21 cellular contexts compared by ENCODE assay signal in genomic region chr11:27977527-27977926, GRCh38.
DNase-seq lines count a peak whose midpoint lies in the region; ATAC-seq, FAIRE-seq and TF ChIP-seq lines count a peak whose summit lies in the region.
"Had no signal": no experiment of that assay in that cellular context is flagged by ENCODE, and none has a peak within 500 bp of the region (broad histone marks: within the 10 kb centered on the region; RNA-seq: fewer than 3 reads in every experiment).

No MANE protein-coding gene starts in this region.

- ATAC-seq in HCT116 (no peak), HG02840 (IDR thresholded peaks at IDR 0.05; ENCODE audit: low FRiP score, unreplicated experiment) (no peak), GM21528 (IDR thresholded peaks at IDR 0.05; ENCODE audit: low FRiP score, unreplicated experiment) (no peak)
- ATAC-seq: A549, GM23338 had no signal

- DNase-seq in GM12891 (ENCODE audit: insufficient read length, low spot score): no peak
- DNase-seq in HCT116 (ENCODE audit: low read depth, low spot score): no peak
- DNase-seq in RCC 7860 (ENCODE audit: low spot score): peak; percentile 13
- DNase-seq in kidney tubule cell (ENCODE audit: low spot score): peak; percentile 39
- DNase-seq in DMS 273 (lab: John Stamatoyannopoulos, UW; ENCODE audit: unreplicated experiment): no peak
- DNase-seq in retina: no peak
- DNase-seq: AML-193; BE2C; CD4-positive, alpha-beta T cell; CD8-positive, alpha-beta memory T cell; DMS53; DMS79 treated with DMSO at 0.1 percent for 48 hours; GF-D8; H9; HFFc6 had no signal

- H3K4me1 ChIP-seq in HCT116 (ENCODE audit: control insufficient read depth in 1 of 2, insufficient read depth in 2 of 2, low read length in 2 of 2): peaks cover 7 to 12% of the 10 kb centered on the region in 2 experiments
- H3K4me1 ChIP-seq: A549; BE2C; BLaER1 treated with 17β-estradiol and CSF1 and Interleukin-3, amounts not matched to agents 10 nM and 100 nM had no signal

- RAD21 ChIA-PET in HCT116 (lab: Charles Lee; ENCODE audit: low non-redundant PET in 1 of 2, low total read pairs in 2 of 2, uncharacterized antibody in 2 of 2, unreplicated experiment in 2 of 2): no interaction called here

- TF ChIP-seq CTCF in HCT116 (IDR thresholded peaks at IDR 0.05 in 2 of 3, conservative IDR thresholded peaks at IDR 0.05 in 1 of 3; ENCODE audit: borderline replicate concordance in 1 of 3, insufficient read depth in 1 of 3, low read depth in 2 of 3, low read length in 2 of 3): no peak

- H3K9me2 ChIP-seq in HCT116 (ENCODE audit: insufficient read depth): no peaks in the 10 kb centered on the region

- peak overlapping the region; percentile 36 for H3K4me2 ChIP-seq in HCT116 (ENCODE audit: low read length)
- H3K4me2 ChIP-seq: A549; BLaER1 treated with 17β-estradiol and CSF1 and Interleukin-3, amounts not matched to agents 10 nM and 100 nM; GM23338 had no signal

- H3K79me2 ChIP-seq in HCT116 (ENCODE audit: insufficient read depth, low read length): no peaks in the 10 kb centered on the region

- BruUV-seq in HCT116 (replicated peaks; lab: Mats Ljungman, UMichigan): no TSS peak

- H3K9me3 ChIP-seq in HCT116 (ENCODE audit: control insufficient read depth in 1 of 2, insufficient read depth in 1 of 2, low read depth in 1 of 2, low read length in 2 of 2): peaks cover 0 to 4% of the 10 kb centered on the region in 2 experiments; a peak in 1 of 4 replicates
- H3K9me3 ChIP-seq: A549; BE2C; BLaER1 treated with 17β-estradiol and CSF1 and Interleukin-3, amounts not matched to agents 10 nM and 100 nM had no signal

- POLR2A ChIA-PET in HCT116 (lab: Charles Lee): no interaction called here

- FAIRE-seq in GM12891 (lab: Jason Lieb, UNC) (peak; percentile 13), RCC 7860 (lab: Jason Lieb, UNC) (no peak)
- FAIRE-seq: GM19239 had no signal

- no peak for TF ChIP-seq RAD21 in HCT116 (IDR thresholded peaks at IDR 0.05; ENCODE audit: low read depth)

- CTCF ChIA-PET in HCT116 (lab: Charles Lee): no interaction called here

- H2AFZ ChIP-seq in HCT116 (ENCODE audit: low read depth, low read length, poor library complexity, severe bottlenecking): no peak overlapping the region
- H2AFZ ChIP-seq: GM23338 had no signal

- no peak overlapping the region for H3K4me3 ChIP-seq in HCT116 (replicated peaks in 1 of 2; ENCODE audit: low read depth in 1 of 2, low read length in 2 of 2)
- H3K4me3 ChIP-seq: A549; BLaER1 treated with 17β-estradiol and CSF1 and Interleukin-3, amounts not matched to agents 10 nM and 100 nM; GM23338 had no signal

- no peaks in the 10 kb centered on the region for H3K36me3 ChIP-seq in HCT116 (ENCODE audit: control insufficient read depth in 1 of 2, insufficient read depth in 2 of 2, low read length in 2 of 2)
- H3K36me3 ChIP-seq: BE2C; BLaER1 treated with 17β-estradiol and CSF1 and Interleukin-3, amounts not matched to agents 10 nM and 100 nM had no signal

- intact Hi-C loops in HCT116 (cut with micrococcal nuclease): no loop called here

- TF ChIP-seq POLR2A in GM12891 (IDR thresholded peaks at IDR 0.05; ENCODE audit: low read depth, low read length): no peak
- TF ChIP-seq POLR2A in HCT116 (IDR thresholded peaks at IDR 0.05; ENCODE audit: borderline replicate concordance, extremely low read depth, insufficient read depth, insufficient read length): no peak

- no peaks in the 10 kb centered on the region for H3K27me3 ChIP-seq in HCT116 (ENCODE audit: insufficient read depth, low read length)
- H3K27me3 ChIP-seq: BE2C; BLaER1 treated with 17β-estradiol and CSF1 and Interleukin-3, amounts not matched to agents 10 nM and 100 nM had no signal

- H3K27ac ChIP-seq in HCT116 (ENCODE audit: low read depth, low read length): no peak overlapping the region
- H3K27ac ChIP-seq: A549; BLaER1 treated with 17β-estradiol and CSF1 and Interleukin-3, amounts not matched to agents 10 nM and 100 nM had no signal

- H4K20me1 ChIP-seq in HCT116 (ENCODE audit: insufficient read depth): no peaks in the 10 kb centered on the region
- H4K20me1 ChIP-seq: BLaER1 treated with 17β-estradiol and CSF1 and Interleukin-3, amounts not matched to agents 10 nM and 100 nM had no signal

- H3K9ac ChIP-seq in HCT116 (ENCODE audit: low read length): no peak overlapping the region
- H3K9ac ChIP-seq: BLaER1 treated with 17β-estradiol and CSF1 and Interleukin-3, amounts not matched to agents 10 nM and 100 nM had no signal

TF ChIP-seq in GM12891, 5 proteins besides CTCF, POLR2A, EP300 and RAD21:
- TF ChIP-seq TAF1 (IDR thresholded peaks at IDR 0.05; ENCODE audit: low read depth, low read length) (no peak), POU2F2 (IDR thresholded peaks at IDR 0.05; ENCODE audit: low read depth, low read length) (no peak), PAX5 (IDR thresholded peaks at IDR 0.05; ENCODE audit: insufficient read depth, low read length, severe bottlenecking) (no peak), SPI1 (IDR thresholded peaks at IDR 0.05; ENCODE audit: low read depth, low read length) (no peak), POLR2AphosphoS5 (IDR thresholded peaks at IDR 0.05; ENCODE audit: low read depth, low read length) (no peak)

TF ChIP-seq in HCT116, 20 proteins besides CTCF, POLR2A, EP300 and RAD21:
- TF ChIP-seq EGR1 (IDR thresholded peaks at IDR 0.05; ENCODE audit: low read depth) (no peak), SP1 (IDR thresholded peaks at IDR 0.05; ENCODE audit: low read depth) (no peak), ZNF274 (IDR thresholded peaks at IDR 0.05; ENCODE audit: low read depth, low read length) (no peak), TCF7L2 (IDR thresholded peaks at IDR 0.05; ENCODE audit: borderline replicate concordance, extremely low read depth, insufficient read depth, insufficient read length) (no peak), SRF (IDR thresholded peaks at IDR 0.05; ENCODE audit: low read depth) (no peak), ATF3 (IDR thresholded peaks at IDR 0.05) (no peak), EZH2phosphoT487 (IDR thresholded peaks at IDR 0.05; ENCODE audit: borderline replicate concordance) (no peak), REST (IDR thresholded peaks at IDR 0.05; ENCODE audit: low read depth) (no peak), SIN3A (IDR thresholded peaks at IDR 0.05; ENCODE audit: low read depth) (no peak), ELF1 (IDR thresholded peaks at IDR 0.05; ENCODE audit: borderline replicate concordance, low read depth) (no peak)
TF ChIP-seq in HCT116: peak in this region for 0.

Comparison
In these comparisons a context has a peak if more than half of its experiments do, and no peak if none do; other contexts are left out.
1. DNase-seq: peak in RCC 7860 (single experiment) and kidney tubule cell (single experiment); none in GM12891 (single experiment), HCT116 (single experiment), DMS 273 (single experiment) and retina (single experiment).